In genomic region chr17:69326302-69327059, GRCh38 we compare ENCODE assay signal across 8 cellular contexts. TPM values are rescaled to one million over a fixed set of nuclear protein-coding genes. Genes with fewer than 3 reads are reported as not detected.
DNase-seq lines count a peak whose midpoint lies in the region; ATAC-seq, FAIRE-seq and TF ChIP-seq lines count a peak whose summit lies in the region.

No MANE protein-coding gene starts in this region.

- peak overlapping the region; percentile 93 for H3K4me2 ChIP-seq in KMS-11
- peak overlapping the region; percentile 92 for H3K4me2 ChIP-seq in astrocyte (ENCODE audit: low read length)

- TF ChIP-seq CTCF in Calu3 (IDR thresholded peaks at IDR 0.05; ENCODE audit: unreplicated experiment), result no peak
- no peak for TF ChIP-seq CTCF in GM20000 (IDR thresholded peaks at IDR 0.05; ENCODE audit: extremely low read depth, missing control alignments)
- TF ChIP-seq CTCF in KMS-11 (conservative IDR thresholded peaks at IDR 0.05; ENCODE audit: low read depth, low read length), result no peak
- TF ChIP-seq CTCF in astrocyte (IDR thresholded peaks at IDR 0.05; ENCODE audit: insufficient read depth, low read depth, low read length), result no peak

- intact Hi-C loops in Calu3 (cut with micrococcal nuclease; ENCODE audit: unreplicated experiment), result no loop called here

- no TSS peak for BruUV-seq in Calu3 (replicated peaks; lab: Mats Ljungman, UMichigan)

- H3K9me3 ChIP-seq in astrocyte (ENCODE audit: insufficient read depth, low read depth, low read length) (no peaks in the 10 kb centered on the region), iPS-18a (ENCODE audit: control insufficient read depth, low read depth, low read length) (no peaks in the 10 kb centered on the region), skeletal muscle tissue (ENCODE audit: control insufficient read depth in 3 of 3, low read length in 3 of 3) (no peaks in the 10 kb centered on the region)

- ATAC-seq in GM21737 (IDR thresholded peaks at IDR 0.05; ENCODE audit: unreplicated experiment), result no peak

- H4K20me1 ChIP-seq in KMS-11 (ENCODE audit: insufficient read depth) (no peaks in the 10 kb centered on the region), astrocyte (ENCODE audit: insufficient read depth, low read length) (no peaks in the 10 kb centered on the region)

- H3K36me3 Mint-ChIP-seq in Calu3 (ENCODE audit: insufficient read depth, unreplicated experiment) (peaks cover 22% of the 10 kb centered on the region), astrocyte (ENCODE audit: low read depth, unreplicated experiment) (no peaks in the 10 kb centered on the region)

- FAIRE-seq in astrocyte (lab: Jason Lieb, UNC), result no peak

- peak overlapping the region; percentile 56; the same call in 1 of the 2 replicates for H3K9ac ChIP-seq in KMS-11
- peak overlapping the region; percentile 75 for H3K9ac ChIP-seq in astrocyte (ENCODE audit: low read length)
- H3K9ac ChIP-seq in iPS-18a (ENCODE audit: low read length), result no peak overlapping the region
- H3K9ac ChIP-seq in skeletal muscle tissue (ENCODE audit: low read depth in 1 of 3, low read length in 3 of 3), result peak overlapping the region; percentile 92 to 97 (median 95)

- peak overlapping the region; percentile 99 for H2AFZ ChIP-seq in KMS-11 (ENCODE audit: low read depth)
- peak overlapping the region; percentile 97 for H2AFZ ChIP-seq in astrocyte (ENCODE audit: low read depth, low read length)

- CTCF ChIA-PET in Calu3 (lab: Charles Lee), result interaction anchor here (1.6 to 1.9 kb wide), 2 partner anchors 14 to 67 kb away, joined by 3 to 6 read pairs; no protein-coding TSS in a partner anchor

- no peak overlapping the region for H3K4me3 ChIP-seq in KMS-11 (IDR thresholded peaks at IDR 0.05; ENCODE audit: insufficient read depth, low read depth, low read length)
- peak overlapping the region; percentile 72 for H3K4me3 ChIP-seq in astrocyte (ENCODE audit: insufficient read depth, low read depth, low read length)
- peak overlapping the region; percentile 79 for H3K4me3 ChIP-seq in iPS-18a (ENCODE audit: low read length)
- H3K4me3 ChIP-seq in skeletal muscle tissue (ENCODE audit: low read length in 3 of 3), result peak overlapping the region; percentile 81 to 89 (median 87)

- DNase-seq in Calu3, result no peak
- peak; percentile 41 for DNase-seq in GM20000 (ENCODE audit: low spot score)
- peak; percentile 26 for DNase-seq in astrocyte (ENCODE audit: low read depth)
- DNase-seq in T1000 (lab: John Stamatoyannopoulos, UW), result no peak

- H3K79me2 ChIP-seq in KMS-11 (ENCODE audit: insufficient read depth, low read depth) (no peaks in the 10 kb centered on the region), astrocyte (ENCODE audit: insufficient read depth, low read length) (no peaks in the 10 kb centered on the region)

- H3K4me1 Mint-ChIP-seq in Calu3 (ENCODE audit: low read depth, unreplicated experiment) (peaks cover 11% of the 10 kb centered on the region), astrocyte (ENCODE audit: low read depth, unreplicated experiment) (peaks cover 3% of the 10 kb centered on the region)

- H3K36me3 ChIP-seq in KMS-11 (ENCODE audit: insufficient read depth) (no peaks in the 10 kb centered on the region), astrocyte (ENCODE audit: insufficient read depth, low read length) (no peaks in the 10 kb centered on the region), iPS-18a (ENCODE audit: control insufficient read depth, low read depth, low read length) (no peaks in the 10 kb centered on the region), skeletal muscle tissue (ENCODE audit: control insufficient read depth in 3 of 3, insufficient read depth in 3 of 3, low read length in 3 of 3) (no peaks in the 10 kb centered on the region)

- H3K27me3 ChIP-seq in KMS-11 (ENCODE audit: insufficient read depth, low read depth) (no peaks in the 10 kb centered on the region; the same call in 1 of the 2 replicates), astrocyte (ENCODE audit: insufficient read depth, low read length) (no peaks in the 10 kb centered on the region), iPS-18a (ENCODE audit: control insufficient read depth, insufficient read depth, low read length) (peaks cover 30% of the 10 kb centered on the region), skeletal muscle tissue (ENCODE audit: control insufficient read depth in 3 of 3, insufficient read depth in 3 of 3, low read length in 3 of 3) (no peaks in the 10 kb centered on the region)

- H3K27ac Mint-ChIP-seq in Calu3 (ENCODE audit: unreplicated experiment), result peak overlapping the region; percentile 80
- H3K27ac Mint-ChIP-seq in astrocyte (ENCODE audit: unreplicated experiment), result peak overlapping the region; percentile 82

- no peaks in the 10 kb centered on the region for H3K27me3 Mint-ChIP-seq in Calu3 (ENCODE audit: unreplicated experiment)
- peaks cover 13% of the 10 kb centered on the region for H3K27me3 Mint-ChIP-seq in astrocyte (ENCODE audit: low read depth, unreplicated experiment)

- H3K4me3 Mint-ChIP-seq in Calu3 (ENCODE audit: low read depth, unreplicated experiment) (peak overlapping the region; percentile 98), astrocyte (ENCODE audit: unreplicated experiment) (peak overlapping the region; percentile 90)

- H3K4me1 ChIP-seq in KMS-11 (ENCODE audit: low read depth, poor library complexity, severe bottlenecking) (peaks cover 11% of the 10 kb centered on the region), astrocyte (ENCODE audit: insufficient read depth, low read length) (peaks cover 7% of the 10 kb centered on the region), iPS-18a (ENCODE audit: control insufficient read depth, low read depth, low read length) (peaks cover 16% of the 10 kb centered on the region), skeletal muscle tissue (ENCODE audit: control insufficient read depth in 3 of 3, insufficient read depth in 3 of 3, low read length in 3 of 3) (peaks cover 17 to 21% (median 20%) of the 10 kb centered on the region in 3 donors)

- no peak overlapping the region for H3K27ac ChIP-seq in KMS-11
- H3K27ac ChIP-seq in astrocyte (ENCODE audit: low read depth, low read length), result peak overlapping the region; percentile 5
- no peak overlapping the region for H3K27ac ChIP-seq in iPS-18a (ENCODE audit: low read length)
- peak overlapping the region; percentile 98 for H3K27ac ChIP-seq in skeletal muscle tissue (ENCODE audit: low read depth, low read length)

- H3K9me3 Mint-ChIP-seq in Calu3 (ENCODE audit: low read depth, unreplicated experiment) (no peaks in the 10 kb centered on the region), astrocyte (ENCODE audit: unreplicated experiment) (no peaks in the 10 kb centered on the region)

RNA-seq across cellular contexts. Expression of gene ABCA5, which starts 0.5 kb away (rescaled TPM):
- total RNA-seq in Calu3 (2022) (8.9 and 10.2 TPM in 2 replicates), astrocyte (2.6 and 3.6 TPM in 2 replicates), skeletal muscle tissue (18.8 TPM)

Comparison
In these comparisons a context has a peak if more than half of its experiments do, and no peak if none do; other contexts are left out.
1. DNase-seq: peak in GM20000 (single experiment) and astrocyte (single experiment); none in Calu3 (single experiment) and T1000 (single experiment).
2. H3K27ac ChIP-seq: peak in astrocyte (single experiment) and skeletal muscle tissue (single experiment); none in KMS-11 (single experiment) and iPS-18a (single experiment).